Comparison of ENCODE assay signal across 25 cellular contexts in the genomic region with DNA sequence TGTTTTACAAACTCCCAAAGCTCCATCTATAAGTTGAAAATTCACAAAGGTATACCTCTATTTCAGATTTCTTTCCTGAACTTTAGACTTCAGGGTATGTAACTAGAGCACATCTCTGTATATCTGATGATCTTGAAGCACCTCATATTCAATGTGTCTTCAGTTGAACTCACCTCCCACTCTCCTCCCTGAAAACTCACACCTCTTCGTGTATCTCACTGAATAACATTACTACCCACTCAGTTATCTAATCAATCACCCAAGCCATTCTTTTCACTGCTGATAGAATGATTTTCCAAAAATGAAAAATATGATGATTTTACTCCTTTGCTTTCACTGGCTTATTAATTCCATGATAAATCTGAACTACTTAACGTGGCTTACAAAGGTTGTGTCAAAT.
"Had no signal": no experiment of that assay in that cellular context is flagged by ENCODE, and none has a peak within 500 bp of the region (broad histone marks: within the 10 kb centered on the region; RNA-seq: fewer than 3 reads in every experiment).

No MANE protein-coding gene starts in this region.

- DNase-seq: Kasumi-1, MG63, MM.1S, MV-4-11, NCI-H1048, NCI-H1092, NCI-H1105, NCI-H1105 treated with DMSO at 0.1 percent for 48 hours, NCI-H1417 treated with DMSO at 0.1 percent for 48 hours, NCI-H1436, NCI-H1436 treated with DMSO at 0.1 percent for 48 hours, NCI-H146, NCI-H1694, NCI-H1694 treated with DMSO at 0.1 percent for 48 hours, NCI-H187, NCI-H187 treated with DMSO at 0.1 percent for 48 hours, NCI-H1930, NCI-H2029, NCI-H2029 treated with DMSO at 0.1 percent for 48 hours, NCI-H2107, NCI-H2171, NCI-H2227 treated with DMSO at 0.1 percent for 48 hours, NCI-H226, NCI-H345, NCI-H510A had no signal
